Comparison of ENCODE assay signal across 1 cellular context in the genomic region with DNA sequence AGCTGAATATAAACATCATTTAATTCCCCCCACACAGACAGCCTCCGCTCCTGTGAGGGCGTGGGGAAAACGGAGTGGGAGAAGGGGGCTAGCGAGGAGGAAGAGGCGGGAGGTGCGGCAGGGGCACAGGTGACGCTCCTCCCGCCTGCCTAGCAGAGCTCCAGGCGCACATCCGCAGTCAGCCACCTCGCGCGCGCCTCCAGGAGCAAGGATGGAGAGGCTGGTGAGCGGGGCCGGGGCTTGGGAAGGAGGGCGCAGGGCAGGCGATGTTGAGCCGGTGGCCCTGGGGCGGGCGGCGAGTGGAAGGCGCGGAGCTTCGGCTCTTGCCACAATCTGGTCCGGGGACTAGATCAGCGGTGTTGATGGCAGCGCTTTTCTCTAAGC.
TF ChIP-seq lines count a peak whose summit lies in the region.

A gene with protein sequence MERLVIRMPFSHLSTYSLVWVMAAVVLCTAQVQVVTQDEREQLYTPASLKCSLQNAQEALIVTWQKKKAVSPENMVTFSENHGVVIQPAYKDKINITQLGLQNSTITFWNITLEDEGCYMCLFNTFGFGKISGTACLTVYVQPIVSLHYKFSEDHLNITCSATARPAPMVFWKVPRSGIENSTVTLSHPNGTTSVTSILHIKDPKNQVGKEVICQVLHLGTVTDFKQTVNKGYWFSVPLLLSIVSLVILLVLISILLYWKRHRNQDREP (plus strand): TSS at position 155 of the 384 bp plus-strand sequence. CDS start 57 bp downstream, at position 212.

TF ChIP-seq in SK-N-SH, 30 proteins besides CTCF, POLR2A, EP300 and RAD21 (continued from another document):
- TF ChIP-seq, protein P1, sequence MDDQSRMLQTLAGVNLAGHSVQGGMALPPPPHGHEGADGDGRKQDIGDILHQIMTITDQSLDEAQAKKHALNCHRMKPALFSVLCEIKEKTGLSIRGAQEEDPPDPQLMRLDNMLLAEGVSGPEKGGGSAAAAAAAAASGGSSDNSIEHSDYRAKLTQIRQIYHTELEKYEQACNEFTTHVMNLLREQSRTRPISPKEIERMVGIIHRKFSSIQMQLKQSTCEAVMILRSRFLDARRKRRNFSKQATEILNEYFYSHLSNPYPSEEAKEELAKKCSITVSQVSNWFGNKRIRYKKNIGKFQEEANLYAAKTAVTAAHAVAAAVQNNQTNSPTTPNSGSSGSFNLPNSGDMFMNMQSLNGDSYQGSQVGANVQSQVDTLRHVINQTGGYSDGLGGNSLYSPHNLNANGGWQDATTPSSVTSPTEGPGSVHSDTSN (IDR thresholded peaks at IDR 0.05) = no peak
- TF ChIP-seq SIN3A (IDR thresholded peaks at IDR 0.05; ENCODE audit: borderline replicate concordance, low read depth, low read length) (no peak), GATA2 (CRISPR knock-in tag; IDR thresholded peaks at IDR 0.05) (peak; percentile 13; the same call in 1 of the 2 replicates), RFX5 (IDR thresholded peaks at IDR 0.05; ENCODE audit: low read length) (no peak)
TF ChIP-seq in SK-N-SH: peak in this region for 3.
